26 cellular contexts compared by ENCODE assay signal in the genomic region with DNA sequence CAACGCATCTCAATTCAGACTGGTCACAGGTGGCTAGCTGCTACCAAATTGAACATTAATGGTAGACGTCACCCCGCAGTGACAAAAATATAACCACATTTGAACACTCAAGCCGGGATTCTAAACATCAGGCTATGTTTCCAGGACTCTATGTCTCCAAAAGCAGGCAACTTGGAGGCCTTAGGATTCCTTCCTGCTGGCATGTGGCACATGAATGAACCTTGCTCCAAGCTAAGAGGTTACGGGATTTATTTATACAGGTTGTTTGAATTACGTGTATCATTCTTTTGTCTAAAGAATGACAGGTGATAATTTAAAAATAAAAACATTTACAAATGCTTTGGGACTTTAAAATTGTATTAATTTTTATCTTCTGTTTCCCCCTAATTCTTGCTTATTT.
"Had no signal": no experiment of that assay in that cellular context is flagged by ENCODE, and none has a peak within 500 bp of the region (broad histone marks: within the 10 kb centered on the region; RNA-seq: fewer than 3 reads in every experiment).

No MANE protein-coding gene starts in this region.

- DNase-seq: stimulated activated CD4-positive, alpha-beta T cell treated with anti-CD3 and anti-CD28 coated beads, Interleukin-2, amount 100 ng/mL, for 48 hours; stimulated activated CD4-positive, alpha-beta T cell treated with anti-CD3 and anti-CD28 coated beads, Interleukin-4, amount 100 ng/mL, for 1 hour; stimulated activated CD4-positive, alpha-beta T cell treated with anti-CD3 and anti-CD28 coated beads, Interleukin-4, amount 100 ng/mL, for 24 hours; stimulated activated CD4-positive, alpha-beta T cell treated with anti-CD3 and anti-CD28 coated beads, Interleukin-4, amount 100 ng/mL, for 4 hours; stimulated activated CD8-positive, alpha-beta memory T cell treated with anti-CD3 and anti-CD28 coated beads, Interleukin-4, amount 100 ng/mL, for 48 hours; stimulated activated naive B cell treated with anti-CD40 and anti-IgM and Interleukin-4, amounts not matched to agents 10 μg/mL and 1 μg/mL and 100 μg/mL, for 72 hours; stimulated activated naive CD4-positive, alpha-beta T cell; stimulated activated naive CD4-positive, alpha-beta T cell treated with Interleukin-2 at 50 U/mL for 16 hours; stimulated activated naive CD8-positive, alpha-beta T cell treated with anti-CD3 and anti-CD28 coated beads, Interleukin-15, amount 100 ng/mL, for 72 hours; stimulated activated naive CD8-positive, alpha-beta T cell treated with anti-CD3 and anti-CD28 coated beads, Interleukin-15, Interleukin-2, amounts not matched to agents 100 U/mL and 50 U/mL, for 24 hours; stomach; substantia nigra; testis; thyroid gland; tibial artery; transverse colon; trophoblast cell; upper lobe of left lung; upper lobe of right lung; uterus had no signal

- H3K27me3 ChIP-seq: stomach, suprapubic skin, testis, thyroid gland, tibial artery, tibial nerve, transverse colon, upper lobe of left lung, upper lobe of right lung, uterus, vagina had no signal

- H3K27ac ChIP-seq: stomach, suprapubic skin, testis, thoracic aorta, thyroid gland, tibial artery, tibial nerve, transverse colon, upper lobe of left lung, upper lobe of right lung, uterus, vagina had no signal

- ATAC-seq: stimulated activated effector memory CD8-positive, alpha-beta T cell treated with anti-CD3 and anti-CD28 coated beads, Interleukin-12 subunit alpha, Interleukin-12 subunit beta, amount 100 ng/mL, for 72 hours; stimulated activated memory B cell treated with anti-CD40 and anti-IgM and Interleukin-4, amounts not matched to agents 10 μg/mL and 1 μg/mL and 100 μg/mL, for 72 hours; stimulated activated naive B cell treated with anti-CD40 and anti-IgM and Interleukin-4, amounts not matched to agents 10 μg/mL and 1 μg/mL and 100 μg/mL, for 72 hours; stimulated activated naive CD8-positive, alpha-beta T cell treated with anti-CD3 and anti-CD28 coated beads, Interleukin-15, amount 100 ng/mL, for 72 hours; stimulated activated naive CD8-positive, alpha-beta T cell treated with anti-CD3 and anti-CD28 coated beads, Interleukin-15, Interleukin-2, amounts not matched to agents 100 U/mL and 50 U/mL, for 24 hours; upper lobe of right lung had no signal

- H3K4me3 ChIP-seq: stomach, suprapubic skin, testis, thoracic aorta, thyroid gland, tibial artery, tibial nerve, transverse colon, upper lobe of left lung, upper lobe of right lung, uterus, vagina had no signal

- H3K4me1 ChIP-seq: suprapubic skin, testis, thyroid gland, tibial artery, tibial nerve, upper lobe of left lung, upper lobe of right lung, uterus, vagina had no signal

- H3K36me3 ChIP-seq: stomach, suprapubic skin, thoracic aorta, thyroid gland, tibial artery, tibial nerve, transverse colon, upper lobe of left lung, upper lobe of right lung, uterus, vagina had no signal

- H3K9me3 ChIP-seq: stomach, suprapubic skin, testis, thoracic aorta, thyroid gland, tibial artery, tibial nerve, transverse colon, upper lobe of left lung, upper lobe of right lung, uterus, vagina had no signal
